Comparison of ENCODE assay signal across 8 cellular contexts in genomic region chr1:24643362-24644346, GRCh38. TPM values are rescaled to one million over a fixed set of nuclear protein-coding genes. Genes with fewer than 3 reads are reported as not detected.
DNase-seq lines count a peak whose midpoint lies in the region; ATAC-seq and TF ChIP-seq lines count a peak whose summit lies in the region.

No MANE protein-coding gene starts in this region.

- H3K27me3 ChIP-seq in KMS-11 (ENCODE audit: insufficient read depth, low read depth) (no peaks in the 10 kb centered on the region), neuronal stem cell (ENCODE audit: control insufficient read depth in 3 of 3, insufficient read depth in 3 of 3, low read depth in 1 of 3, low read length in 3 of 3) (no peaks in the 10 kb centered on the region)

- H3K36me3 ChIP-seq in KMS-11 (ENCODE audit: insufficient read depth), result peaks cover 35% of the 10 kb centered on the region; the same call in 1 of the 2 replicates
- peaks cover 7 to 42% of the 10 kb centered on the region in 2 donors for H3K36me3 ChIP-seq in neuronal stem cell (replicated peaks in 1 of 2; ENCODE audit: control insufficient read depth in 2 of 2, insufficient read depth in 2 of 2, low read length in 2 of 2)

- TF ChIP-seq CTCF in KMS-11 (conservative IDR thresholded peaks at IDR 0.05; ENCODE audit: low read depth, low read length) (no peak), foreskin fibroblast (IDR thresholded peaks at IDR 0.05; ENCODE audit: low read depth, low read length) (no peak)
- TF ChIP-seq CTCF in activated CD8-positive, alpha-beta T cell treated with anti-CD3 and anti-CD28 coated beads for 36 hours (IDR thresholded peaks at IDR 0.05), result no peak

- peak overlapping the region; percentile 22 for H2BK15ac ChIP-seq in neuronal stem cell (ENCODE audit: low read length)

- no peaks in the 10 kb centered on the region for H3K27me3 Mint-ChIP-seq in activated CD8-positive, alpha-beta T cell treated with anti-CD3 and anti-CD28 coated beads for 36 hours

- ATAC-seq in GM21717 (IDR thresholded peaks at IDR 0.05; ENCODE audit: unreplicated experiment), result peak; percentile 24
- peak; percentile 18 for ATAC-seq in activated CD8-positive, alpha-beta T cell treated with anti-CD3 and anti-CD28 coated beads for 36 hours

- peak overlapping the region; percentile 91 for H3K27ac Mint-ChIP-seq in activated CD8-positive, alpha-beta T cell treated with anti-CD3 and anti-CD28 coated beads for 36 hours

- no CpG with 5 or more reads among the region's 62 CpGs for WGBS in neuronal stem cell (ENCODE audit: extremely low coverage in 2 of 2, insufficient read length in 2 of 2, insufficient replicate concordance in 1 of 2), 2 donors

- H3K36me3 Mint-ChIP-seq in activated CD8-positive, alpha-beta T cell treated with anti-CD3 and anti-CD28 coated beads for 36 hours (ENCODE audit: low read depth), result peaks cover 42% of the 10 kb centered on the region

- H3K9ac ChIP-seq in KMS-11 (peak overlapping the region; percentile 97), neuronal stem cell (ENCODE audit: low read depth, low read length, poor library complexity) (peak overlapping the region; percentile 99)

- POLR2A ChIA-PET in activated CD8-positive, alpha-beta T cell treated with anti-CD3 and anti-CD28 coated beads for 36 hours (lab: Charles Lee), result interaction anchor here (0.5 to 2.0 kb wide), 12 partner anchors 11 to 454 kb away, joined by 3 to 7 read pairs (median 3); no protein-coding TSS in a partner anchor

- peak; percentile 15 to 37 for DNase-seq in NCI-H2081 (lab: John Stamatoyannopoulos, UW)
- DNase-seq in NCI-H2081 treated with DMSO at 0.1 percent for 48 hours (lab: John Stamatoyannopoulos, UW), result no peak
- DNase-seq in activated CD8-positive, alpha-beta T cell treated with anti-CD3 and anti-CD28 coated beads for 36 hours, result peak; percentile 43
- peak in 1 of 2 donors; percentile 24 for DNase-seq in foreskin fibroblast
- DNase-seq in neuronal stem cell (ENCODE audit: low spot score), result no peak
- DNase-seq in NCI-H510A (lab: John Stamatoyannopoulos, UW), result no peak

- H3K18ac ChIP-seq in neuronal stem cell (ENCODE audit: low read length), result peak overlapping the region; percentile 95

- H2AK5ac ChIP-seq in neuronal stem cell (ENCODE audit: low read depth, low read length), result peak overlapping the region; percentile 81

- H3K9me3 ChIP-seq in neuronal stem cell (replicated peaks in 1 of 2; ENCODE audit: control insufficient read depth in 2 of 2, insufficient read depth in 1 of 2, low read depth in 1 of 2, low read length in 2 of 2), result no peaks in the 10 kb centered on the region

- no peak overlapping the region for H3K4ac ChIP-seq in neuronal stem cell (ENCODE audit: low read length)

- peak overlapping the region; percentile 0 for H3K23ac ChIP-seq in neuronal stem cell (ENCODE audit: low read depth, low read length, poor library complexity)

- no peaks in the 10 kb centered on the region for H3K9me3 Mint-ChIP-seq in activated CD8-positive, alpha-beta T cell treated with anti-CD3 and anti-CD28 coated beads for 36 hours

- H3K4me1 Mint-ChIP-seq in activated CD8-positive, alpha-beta T cell treated with anti-CD3 and anti-CD28 coated beads for 36 hours (ENCODE audit: low read depth), result peaks cover 48% of the 10 kb centered on the region

- H3K27ac ChIP-seq in KMS-11 (peak overlapping the region; percentile 97; the same call in 1 of the 2 replicates), neuronal stem cell (replicated peaks; ENCODE audit: low read length) (peak overlapping the region; percentile 68)

- H3K4me3 Mint-ChIP-seq in activated CD8-positive, alpha-beta T cell treated with anti-CD3 and anti-CD28 coated beads for 36 hours, result peak overlapping the region; percentile 83

- no peak overlapping the region for H2BK120ac ChIP-seq in neuronal stem cell (ENCODE audit: low read depth, low read length)

- H2BK5ac ChIP-seq in neuronal stem cell (ENCODE audit: low read length), result no peak overlapping the region

- H2BK12ac ChIP-seq in neuronal stem cell (ENCODE audit: low read length), result no peak overlapping the region

- intact Hi-C loops in activated CD8-positive, alpha-beta T cell treated with anti-CD3 and anti-CD28 coated beads for 36 hours (cut with micrococcal nuclease), result no loop called here

- no peak overlapping the region for H4K91ac ChIP-seq in neuronal stem cell (ENCODE audit: low read depth, low read length, poor library complexity)

- H2AFZ ChIP-seq in KMS-11 (ENCODE audit: low read depth), result peak overlapping the region; percentile 38; the same call in 1 of the 2 replicates
- H2AFZ ChIP-seq in neuronal stem cell (ENCODE audit: low read length), result peak overlapping the region; percentile 93

- no peak overlapping the region for H4K8ac ChIP-seq in neuronal stem cell (ENCODE audit: low read depth, low read length)

- peak overlapping the region; percentile 84 for H3K14ac ChIP-seq in neuronal stem cell (ENCODE audit: low read length)

- H3K4me2 ChIP-seq in KMS-11, result peak overlapping the region; percentile 92
- H3K4me2 ChIP-seq in neuronal stem cell (ENCODE audit: insufficient read depth, low read length, poor library complexity, severe bottlenecking), result peak overlapping the region; percentile 77

- H3K4me3 ChIP-seq in KMS-11 (IDR thresholded peaks at IDR 0.05; ENCODE audit: insufficient read depth, low read depth, low read length), result peak overlapping the region; percentile 28
- peak overlapping the region; percentile 71 to 76 for H3K4me3 ChIP-seq in foreskin fibroblast (ENCODE audit: low read depth in 1 of 2, low read length in 2 of 2)
- H3K4me3 ChIP-seq in neuronal stem cell (ENCODE audit: low read length in 2 of 2), result peak overlapping the region; percentile 76 to 92

- peaks cover 2% of the 10 kb centered on the region for H3K79me1 ChIP-seq in neuronal stem cell (ENCODE audit: low read depth, low read length)

- H4K20me1 ChIP-seq in KMS-11 (ENCODE audit: insufficient read depth), result peaks cover 20% of the 10 kb centered on the region

- CTCF ChIA-PET in activated CD8-positive, alpha-beta T cell treated with anti-CD3 and anti-CD28 coated beads for 36 hours (lab: Charles Lee), result interaction anchor here (1.2 to 2.2 kb wide), 2 partner anchors 102 to 493 kb away, joined by 4 to 7 read pairs; no protein-coding TSS in a partner anchor

- H3K4me1 ChIP-seq in KMS-11 (ENCODE audit: low read depth, poor library complexity, severe bottlenecking) (peaks cover 50% of the 10 kb centered on the region), neuronal stem cell (ENCODE audit: control insufficient read depth in 2 of 2, insufficient read depth in 1 of 2, low read depth in 1 of 2, low read length in 2 of 2) (peaks cover 5% of the 10 kb centered on the region in 2 donors)

- H3K79me2 ChIP-seq in KMS-11 (ENCODE audit: insufficient read depth, low read depth), result peaks cover 55% of the 10 kb centered on the region

RNA-seq across cellular contexts. Expression of gene SRRM1, which starts 0.6 kb away (rescaled TPM):
- total RNA-seq in activated CD8-positive, alpha-beta T cell treated with anti-CD3 and anti-CD28 coated beads for 36 hours, result 100 to 1,000 TPM; 256 to 263 TPM
- 388 TPM for polyA plus RNA-seq in neuronal stem cell (2013, experiment 1 of 2)
- 405 TPM for polyA plus RNA-seq in neuronal stem cell (2013, experiment 2 of 2)

Comparison
In these comparisons a context has a peak if more than half of its experiments do, and no peak if none do; other contexts are left out.
1. DNase-seq: peak in NCI-H2081 (2 of 2) and activated CD8-positive, alpha-beta T cell treated with anti-CD3 and anti-CD28 coated beads for 36 hours (single experiment); none in NCI-H2081 treated with DMSO at 0.1 percent for 48 hours (single experiment), neuronal stem cell (single experiment) and NCI-H510A (single experiment).
2. H3K4me3 ChIP-seq: peak in every context shown above with its lines; median percentile 84 in neuronal stem cell; 74 in foreskin fibroblast; 28 in KMS-11.